Comparison of ENCODE assay signal across 13 cellular contexts in the genomic region with DNA sequence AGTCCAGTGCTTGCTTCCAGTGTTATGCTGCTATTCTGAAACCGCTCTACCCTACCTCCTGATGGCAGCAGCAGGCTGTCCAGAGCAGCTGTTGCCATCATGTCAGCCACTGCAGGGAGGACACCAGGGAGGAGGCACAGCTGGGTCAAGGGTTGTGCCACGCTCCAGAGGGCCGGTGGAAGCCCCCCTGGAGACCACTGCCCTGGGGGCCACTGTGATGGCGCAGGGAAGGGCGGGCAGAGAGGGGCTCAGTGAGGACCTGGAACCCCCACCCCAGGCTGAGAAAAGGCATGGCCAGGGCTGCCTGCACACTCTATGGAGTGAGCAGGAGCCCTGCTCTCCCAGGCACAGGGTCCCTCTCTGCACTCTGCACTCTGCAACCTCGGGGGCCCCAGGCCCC.
"Had no signal": no experiment of that assay in that cellular context is flagged by ENCODE, and none has a peak within 500 bp of the region (broad histone marks: within the 10 kb centered on the region; RNA-seq: fewer than 3 reads in every experiment).

No MANE protein-coding gene starts in this region.

- H3K4me3 Mint-ChIP-seq: activated naive CD8-positive, alpha-beta T cell; activated T-cell treated with anti-CD3 and anti-CD28 coated beads, Interleukin-2, amount 50 U/mL, for 4 hours had no signal

- H3K9me3 ChIP-seq: transverse colon had no signal

- H3K4me3 ChIP-seq: transverse colon had no signal

- H3K27me3 ChIP-seq: transverse colon had no signal

- H3K27ac Mint-ChIP-seq: activated naive CD8-positive, alpha-beta T cell had no signal

- ATAC-seq: activated T-cell treated with anti-CD3 and anti-CD28 coated beads, Interleukin-2, amount 50 U/mL, for 4 hours; left ventricle myocardium superior had no signal

- H3K36me3 ChIP-seq: transverse colon had no signal

- H3K27ac ChIP-seq: parathyroid adenoma, transverse colon had no signal

- DNase-seq: activated CD4-positive, alpha-beta T cell treated with anti-CD3 and anti-CD28 coated beads, Interleukin-2, amount 50 U/mL, for 4 hours; activated CD4-positive, CD25-positive, alpha-beta regulatory T cell treated with anti-CD3 and anti-CD28 coated beads, Interleukin-2, amount 50 U/mL, for 72 hours; activated gamma-delta T cell; activated T-cell treated with anti-CD3 and anti-CD28 coated beads, Interleukin-2, amount 50 U/mL, for 4 hours; cerebellar nuclear complex; dermis blood vessel endothelial cell; glutamatergic neuron; left ventricle myocardium superior; stimulated activated CD4-positive, alpha-beta T cell treated with anti-CD3 and anti-CD28 coated beads, Interleukin-4, amount 100 ng/mL, for 1 hour; T-helper 2 cell; transverse colon had no signal

- H3K9ac ChIP-seq: parathyroid adenoma had no signal

- H3K27me3 Mint-ChIP-seq: activated naive CD8-positive, alpha-beta T cell had no signal

- H3K4me1 ChIP-seq: parathyroid adenoma, transverse colon had no signal
